Comparison of ENCODE assay signal across 12 cellular contexts in the genomic region with DNA sequence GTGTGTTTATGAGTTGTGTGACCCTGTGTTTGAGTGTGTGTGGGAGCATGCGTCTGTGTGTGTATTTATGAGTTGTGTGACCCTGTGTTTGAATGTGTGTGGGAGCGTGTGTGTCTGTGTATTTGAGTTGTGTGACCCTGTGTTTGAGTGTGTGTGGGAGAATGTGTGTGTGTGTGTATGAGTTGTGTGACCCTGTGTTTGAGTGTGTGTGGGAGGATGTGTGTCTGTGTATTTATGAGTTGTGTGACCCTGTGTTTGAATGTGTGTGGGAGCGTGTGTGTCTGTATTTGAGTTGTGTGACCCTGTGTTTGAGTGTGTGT. TPM values are rescaled to one million over a fixed set of nuclear protein-coding genes. Genes with fewer than 3 reads are reported as not detected.
"Had no signal": no experiment of that assay in that cellular context is flagged by ENCODE, and none has a peak within 500 bp of the region (broad histone marks: within the 10 kb centered on the region; RNA-seq: fewer than 3 reads in every experiment).

No MANE protein-coding gene starts in this region.

RNA-seq across cellular contexts. Expression of a gene that starts 19.4 kb away (rescaled TPM):
- total RNA-seq: SK-MEL-5 had no signal
- polyA plus RNA-seq: keratinocyte had no signal

RNA-seq across cellular contexts. Expression of a gene that starts 34.9 kb away (rescaled TPM):
- total RNA-seq: activated naive CD4-positive, alpha-beta T cell treated with anti-CD3 and anti-CD28 coated beads, Interleukin-2, amount 50 U/mL, for 72 hours; activated T-cell treated with anti-CD3 and anti-CD28 coated beads, Interleukin-2, amount 50 U/mL, for 4 hours; body of pancreas; dorsolateral prefrontal cortex; fibroblast of lung; lower lobe of right lung; pancreas; right lobe of liver; SK-MEL-5; upper lobe of right lung had no signal
- polyA plus RNA-seq: fibroblast of lung, keratinocyte, pancreas, small intestine had no signal
